In genomic region chr11:110713469-110713776, GRCh38 we compare ENCODE assay signal across 9 cellular contexts. TPM values are rescaled to one million over a fixed set of nuclear protein-coding genes. Genes with fewer than 3 reads are reported as not detected.
A peak's percentile ranks its signal among the peaks of the same experiment; 100 is the strongest.
DNase-seq lines count a peak whose midpoint lies in the region; ATAC-seq and TF ChIP-seq lines count a peak whose summit lies in the region.
"Had no signal": no experiment of that assay in that cellular context is flagged by ENCODE, and none has a peak within 500 bp of the region (broad histone marks: within the 10 kb centered on the region; RNA-seq: fewer than 3 reads in every experiment).

No MANE protein-coding gene starts in this region.

- no peak for TF ChIP-seq POLR2A in stomach (IDR thresholded peaks at IDR 0.05)

- no peak overlapping the region for H3K27ac Mint-ChIP-seq in T-helper 2 cell treated with Interferon-gamma antibody and Interleukin-4, amounts not matched to agents 5 μg/mL and 100 μg/mL, for 36 hours
- no peak overlapping the region for H3K27ac Mint-ChIP-seq in memory B cell

- H3K4me1 ChIP-seq in adipocyte (ENCODE audit: control insufficient read depth, insufficient read depth, low read length): peaks cover 47% of the 10 kb centered on the region
- peaks cover 0 to 47% (median 36%) of the 10 kb centered on the region in 4 donors for H3K4me1 ChIP-seq in stomach

- no peaks in the 10 kb centered on the region for H3K27me3 ChIP-seq in adipocyte (replicated peaks; ENCODE audit: control insufficient read depth, insufficient read depth, low read length)
- peaks cover 0 to 24% (median 0%) of the 10 kb centered on the region in 3 donors for H3K27me3 ChIP-seq in stomach

- H3K36me3 ChIP-seq in adipocyte (ENCODE audit: control insufficient read depth, insufficient read depth, low read length, severe bottlenecking) (no peaks in the 10 kb centered on the region), stomach (no peaks in the 10 kb centered on the region)

- no peak for TF ChIP-seq CTCF in stomach (IDR thresholded peaks at IDR 0.05)

- peak overlapping the region; percentile 90 for H3K4me3 ChIP-seq in adipocyte (ENCODE audit: low read length)
- H3K4me3 ChIP-seq in stomach: peak overlapping the region; percentile 73 to 82 (median 78)
- H3K4me3 ChIP-seq: mucosa of descending colon had no signal

- H3K36me3 Mint-ChIP-seq in T-helper 2 cell treated with Interferon-gamma antibody and Interleukin-4, amounts not matched to agents 5 μg/mL and 100 μg/mL, for 36 hours (ENCODE audit: low read depth): no peaks in the 10 kb centered on the region
- no peaks in the 10 kb centered on the region for H3K36me3 Mint-ChIP-seq in memory B cell

- no peak for TF ChIP-seq EP300 in stomach (IDR thresholded peaks at IDR 0.05)

- peak overlapping the region; percentile 58 for H3K4me3 Mint-ChIP-seq in T-helper 2 cell treated with Interferon-gamma antibody and Interleukin-4, amounts not matched to agents 5 μg/mL and 100 μg/mL, for 36 hours
- peak overlapping the region; percentile 88 for H3K4me3 Mint-ChIP-seq in memory B cell

- ATAC-seq in memory B cell (ENCODE audit: low read depth) (no peak), GM18858 (IDR thresholded peaks at IDR 0.05; ENCODE audit: unreplicated experiment) (no peak), HG02798 (IDR thresholded peaks at IDR 0.05; ENCODE audit: poor library complexity, unreplicated experiment) (no peak), HG02610 (IDR thresholded peaks at IDR 0.05; ENCODE audit: unreplicated experiment) (no peak)

- peaks cover 56% of the 10 kb centered on the region for H3K27me3 Mint-ChIP-seq in T-helper 2 cell treated with Interferon-gamma antibody and Interleukin-4, amounts not matched to agents 5 μg/mL and 100 μg/mL, for 36 hours (ENCODE audit: low read depth)
- peaks cover 9% of the 10 kb centered on the region for H3K27me3 Mint-ChIP-seq in memory B cell

- 11 to 31% (median 15%) methylated on average over 9 of the region's 9 CpGs for WGBS in stomach, 5 donors

- H3K27ac ChIP-seq in stomach: peak overlapping the region in 4 of 5 donors; percentile 2 to 89 (median 74)

- H3K9ac ChIP-seq in adipocyte (ENCODE audit: low read length): peak overlapping the region; percentile 89

- DNase-seq in T-helper 2 cell treated with Interferon-gamma antibody and Interleukin-4, amounts not matched to agents 5 μg/mL and 100 μg/mL, for 36 hours (ENCODE audit: low spot score): no peak
- DNase-seq in T-helper 2 cell: no peak
- DNase-seq in adipocyte (ENCODE audit: low read depth): no peak
- no peak for DNase-seq in memory B cell (ENCODE audit: low spot score in 2 of 2)
- DNase-seq in stomach: no peak

- H3K4me1 Mint-ChIP-seq in T-helper 2 cell treated with Interferon-gamma antibody and Interleukin-4, amounts not matched to agents 5 μg/mL and 100 μg/mL, for 36 hours (ENCODE audit: low read depth): peaks cover 10% of the 10 kb centered on the region
- H3K4me1 Mint-ChIP-seq in memory B cell: peaks cover 13% of the 10 kb centered on the region

- H3K9me3 ChIP-seq in adipocyte (ENCODE audit: control insufficient read depth, low read length) (no peaks in the 10 kb centered on the region), stomach (no peaks in the 10 kb centered on the region)
- H3K9me3 ChIP-seq: mucosa of descending colon had no signal

- H3K9me3 Mint-ChIP-seq in T-helper 2 cell treated with Interferon-gamma antibody and Interleukin-4, amounts not matched to agents 5 μg/mL and 100 μg/mL, for 36 hours: no peaks in the 10 kb centered on the region
- no peaks in the 10 kb centered on the region for H3K9me3 Mint-ChIP-seq in memory B cell

- intact Hi-C loops in stomach (cut with DNase I; ENCODE audit: low total_unique reads): no loop called here

RNA-seq across cellular contexts. Expression of gene ARHGAP20, which starts 1.2 kb away (rescaled TPM):
- total RNA-seq in stomach: 10 to 100 TPM in 1 of 5 donors, 1 to 10 TPM in 3, not detected in 1; 4.2 to 33.9 (median 6.4) TPM
- 1 to 10 TPM in 2 of 3 donors, under 1 TPM in 1; 0.80 to 1.4 (median 1.4) TPM for polyA plus RNA-seq in stomach
